9 cellular contexts compared by ENCODE assay signal in the genomic region with DNA sequence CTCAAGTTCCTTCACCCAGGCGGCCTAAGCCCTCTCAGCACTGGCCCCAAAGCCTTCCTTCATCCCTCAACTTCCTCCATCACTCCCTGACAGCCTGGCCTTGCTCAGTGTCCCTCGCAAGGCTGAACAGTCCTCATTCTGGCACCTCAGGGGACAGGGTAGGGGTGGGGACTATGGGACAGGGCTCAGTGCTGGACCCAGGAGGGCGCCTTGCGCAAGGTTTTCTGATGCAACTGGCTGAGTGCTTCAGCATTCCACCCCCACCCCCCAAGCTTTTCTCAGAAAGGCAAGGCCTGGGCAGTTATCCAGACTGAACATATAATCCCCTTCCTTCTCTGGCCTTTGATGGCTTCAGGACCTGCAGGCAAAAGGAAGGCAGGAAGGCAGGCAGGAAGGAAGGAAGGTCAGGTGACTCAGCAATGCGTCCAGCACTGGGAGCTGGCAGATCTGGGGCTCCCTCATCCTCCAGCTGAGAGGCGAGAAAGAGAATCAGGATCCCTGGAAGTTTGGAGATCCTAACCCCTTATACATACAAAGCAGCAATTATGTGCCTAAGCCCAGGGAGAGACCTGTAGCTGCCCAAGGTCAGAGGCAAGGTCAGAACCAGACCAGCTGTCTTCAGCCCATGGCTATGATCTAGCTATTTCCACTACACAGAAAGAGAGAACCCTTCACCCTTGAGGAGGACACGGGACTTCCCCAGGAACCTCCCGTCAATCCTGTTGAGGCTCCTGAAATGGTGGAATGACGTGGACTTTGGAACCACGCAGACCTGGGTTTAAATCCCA. TPM values are rescaled to one million over a fixed set of nuclear protein-coding genes. Genes with fewer than 3 reads are reported as not detected.
DNase-seq lines count a peak whose midpoint lies in the region; ATAC-seq and TF ChIP-seq lines count a peak whose summit lies in the region.
"Had no signal": no experiment of that assay in that cellular context is flagged by ENCODE, and none has a peak within 500 bp of the region (broad histone marks: within the 10 kb centered on the region; RNA-seq: fewer than 3 reads in every experiment).

No MANE protein-coding gene starts in this region.

- no peaks in the 10 kb centered on the region for H3K27me3 ChIP-seq in esophagus muscularis mucosa
- H3K27me3 ChIP-seq in parathyroid adenoma (ENCODE audit: control insufficient read depth, insufficient read depth, low read length): no peaks in the 10 kb centered on the region
- H3K27me3 ChIP-seq in testis: no peaks in the 10 kb centered on the region
- H3K27me3 ChIP-seq: ovary had no signal

- H3K4me2 ChIP-seq in OCI-LY7 (ENCODE audit: low read length): no peak overlapping the region
- peak overlapping the region; percentile 25 for H3K4me2 ChIP-seq in parathyroid adenoma (ENCODE audit: low read length)

- H3K9ac ChIP-seq in parathyroid adenoma: no peak overlapping the region

- peak; percentile 32 for DNase-seq in NCI-H2029 (lab: John Stamatoyannopoulos, UW)
- DNase-seq in NCI-H2029 treated with DMSO at 0.1 percent for 48 hours (lab: John Stamatoyannopoulos, UW): no peak
- DNase-seq in OCI-LY7 (ENCODE audit: low spot score): no peak
- no peak for DNase-seq in esophagus muscularis mucosa (ENCODE audit: extremely low spot score)
- no peak for DNase-seq in NCI-H748 (lab: John Stamatoyannopoulos, UW; ENCODE audit: unreplicated experiment)
- DNase-seq in testis: no peak

- no peaks in the 10 kb centered on the region for H4K20me1 ChIP-seq in OCI-LY7 (ENCODE audit: insufficient read depth, low read length)

- 0 out of 2 replicates have a peak overlapping the region, but pooled peaks have one; percentile 1 for H2AFZ ChIP-seq in OCI-LY7 (ENCODE audit: low read length)
- peak overlapping the region; percentile 54 for H2AFZ ChIP-seq in parathyroid adenoma

- no peak overlapping the region for H3K4me3 ChIP-seq in OCI-LY7 (ENCODE audit: low read depth, low read length, poor library complexity, severe bottlenecking)
- H3K4me3 ChIP-seq in esophagus muscularis mucosa: no peak overlapping the region
- H3K4me3 ChIP-seq in parathyroid adenoma (ENCODE audit: low read depth, low read length): no peak overlapping the region
- no peak overlapping the region for H3K4me3 ChIP-seq in testis
- H3K4me3 ChIP-seq: ovary had no signal

- H3K27ac ChIP-seq in OCI-LY7 (ENCODE audit: low read depth, low read length, poor library complexity, severe bottlenecking) (no peak overlapping the region), esophagus muscularis mucosa (replicated peaks in 1 of 4) (peak overlapping the region in 3 of 4 donors; percentile 10 to 38 (median 23)), parathyroid adenoma (peak overlapping the region; percentile 64), testis (no peak overlapping the region)
- H3K27ac ChIP-seq: ovary had no signal

- H3K4me1 ChIP-seq in OCI-LY7 (ENCODE audit: insufficient read depth, low read length, poor library complexity, severe bottlenecking) (peaks cover 17% of the 10 kb centered on the region), esophagus muscularis mucosa (peaks cover 13 to 23% (median 17%) of the 10 kb centered on the region in 4 donors), parathyroid adenoma (peaks cover 7% of the 10 kb centered on the region), testis (peaks cover 8% of the 10 kb centered on the region)

- H3K79me2 ChIP-seq in OCI-LY7 (ENCODE audit: insufficient read depth, low read depth, low read length) (no peaks in the 10 kb centered on the region), parathyroid adenoma (no peaks in the 10 kb centered on the region)

- no peak for ATAC-seq in HG03175 (IDR thresholded peaks at IDR 0.05; ENCODE audit: unreplicated experiment)

- BruUV-seq in OCI-LY7 (replicated peaks; lab: Mats Ljungman, UMichigan): no TSS peak

- POLR2A ChIA-PET in OCI-LY7 (lab: Charles Lee): interaction anchor here (0.6 to 4.7 kb wide), 6 partner anchors 8 to 153 kb away, joined by 3 to 32 read pairs (median 4); a partner anchor contains a TSS

- 73% methylated on average over 6 of the region's 10 CpGs for WGBS in esophagus muscularis mucosa
- 75 to 79% methylated on average over 9 to 10 of the region's 10 CpGs for WGBS in testis, 2 donors

- CTCF ChIA-PET in OCI-LY7 (lab: Charles Lee; ENCODE audit: unreplicated experiment): interaction anchor here (1.0 kb wide), 1 partner anchor 9 kb away, joined by 4 read pairs; no protein-coding TSS in a partner anchor

- no peak for TF ChIP-seq CTCF in OCI-LY7 (conservative IDR thresholded peaks at IDR 0.05; ENCODE audit: low read length)
- TF ChIP-seq CTCF in esophagus muscularis mucosa (IDR thresholded peaks at IDR 0.05): no peak
- no peak for TF ChIP-seq CTCF in parathyroid adenoma (IDR thresholded peaks at IDR 0.05)
- no peak for TF ChIP-seq CTCF in testis (IDR thresholded peaks at IDR 0.05)

- TF ChIP-seq POLR2A in esophagus muscularis mucosa (IDR thresholded peaks at IDR 0.05; ENCODE audit: low read depth): no peak
- no peak for TF ChIP-seq POLR2A in testis (IDR thresholded peaks at IDR 0.05)

- no peak for TF ChIP-seq EP300 in esophagus muscularis mucosa (IDR thresholded peaks at IDR 0.05)

- no peaks in the 10 kb centered on the region for H3K9me2 ChIP-seq in OCI-LY7 (ENCODE audit: insufficient read depth, low read length)

- H3K36me3 ChIP-seq in OCI-LY7 (ENCODE audit: insufficient read depth, low read length) (no peaks in the 10 kb centered on the region), esophagus muscularis mucosa (no peaks in the 10 kb centered on the region), parathyroid adenoma (ENCODE audit: control insufficient read depth, insufficient read depth, low read length) (no peaks in the 10 kb centered on the region), testis (ENCODE audit: low read depth, missing control alignments) (no peaks in the 10 kb centered on the region)
- H3K36me3 ChIP-seq: ovary had no signal

- intact Hi-C loops in OCI-LY7 (cut with micrococcal nuclease; ENCODE audit: unreplicated experiment) (no loop called here), esophagus muscularis mucosa (cut with DNase I) (no loop called here), testis (cut with DNase I; ENCODE audit: low total_unique reads) (no loop called here)

- H3K9me3 ChIP-seq in OCI-LY7 (ENCODE audit: low read length): no peaks in the 10 kb centered on the region
- no peaks in the 10 kb centered on the region for H3K9me3 ChIP-seq in esophagus muscularis mucosa
- H3K9me3 ChIP-seq in parathyroid adenoma (ENCODE audit: control insufficient read depth, low read length): no peaks in the 10 kb centered on the region
- no peaks in the 10 kb centered on the region for H3K9me3 ChIP-seq in testis
- H3K9me3 ChIP-seq: ovary had no signal

RNA-seq across cellular contexts. Expression of a gene that starts 8.6 kb away (rescaled TPM):
- 87.2 and 114 TPM in 2 replicates for total RNA-seq in OCI-LY7 (2014; rRNA removed; shearing (Covaris generic))
- total RNA-seq in OCI-LY7 (2022) (92.7 and 111 TPM in 2 replicates), esophagus muscularis mucosa (1 to 10 TPM in 3 of 4 donors, under 1 TPM in 1; 0.83 to 6.8 (median 4.0) TPM), testis (1 to 10 TPM; 2.9 to 3.6 TPM)
- 2.8 TPM for polyA plus RNA-seq in testis (ENCODE audit: insufficient read depth, low read depth, low replicate concordance)

RNA-seq across cellular contexts. Expression of a gene that starts 25.0 kb away (rescaled TPM):
- total RNA-seq in OCI-LY7 (2014; rRNA removed; shearing (Covaris generic)): 0.32 and 0.49 TPM in 2 replicates
- 0.66 and 0.86 TPM in 2 replicates for total RNA-seq in OCI-LY7 (2022)
- total RNA-seq in esophagus muscularis mucosa: 10 to 100 TPM; 20.8 to 72.8 (median 48.9) TPM
- total RNA-seq in testis: 10 to 100 TPM; 62.4 to 79.0 TPM
- polyA plus RNA-seq in testis (ENCODE audit: insufficient read depth, low read depth, low replicate concordance): 49.4 TPM

RNA-seq across cellular contexts. Expression of a gene that starts 36.1 kb away (rescaled TPM):
- 61.8 and 82.9 TPM in 2 replicates for total RNA-seq in OCI-LY7 (2014; rRNA removed; shearing (Covaris generic))
- total RNA-seq in OCI-LY7 (2022) (140 and 151 TPM in 2 replicates), esophagus muscularis mucosa (10 to 100 TPM; 75.7 to 85.6 (median 80.7) TPM), testis (10 to 100 TPM; 87.2 to 93.7 TPM)
- polyA plus RNA-seq in testis (ENCODE audit: insufficient read depth, low read depth, low replicate concordance): 77.8 TPM

RNA-seq across cellular contexts. Expression of a gene that starts 46.6 kb away (rescaled TPM):
- 12.9 and 16.4 TPM in 2 replicates for total RNA-seq in OCI-LY7 (2014; rRNA removed; shearing (Covaris generic))
- total RNA-seq in OCI-LY7 (2022) (43.8 and 46.6 TPM in 2 replicates), esophagus muscularis mucosa (10 to 100 TPM in 1 of 4 donors, 1 to 10 TPM in 3; 3.5 to 14.4 (median 7.2) TPM), testis (10 to 100 TPM; 19.2 to 23.8 TPM)
- polyA plus RNA-seq in testis (ENCODE audit: insufficient read depth, low read depth, low replicate concordance): 13.4 TPM

Comparison
In these comparisons a context has a peak if more than half of its experiments do, and no peak if none do; other contexts are left out.
1. H3K27ac ChIP-seq: peak in esophagus muscularis mucosa (3 of 4) and parathyroid adenoma (single experiment); none in OCI-LY7 (single experiment) and testis (0 of 2).
2. RNA of a gene that starts 8.6 kb away (total RNA-seq): 87.2 to 114 TPM in OCI-LY7; 0.83 to 6.8 TPM in esophagus muscularis mucosa and 2.9 to 3.6 TPM in testis; every median in the first group is over 10 times any median in the second.
3. RNA of a gene that starts 25.0 kb away (total RNA-seq): 62.4 to 79.0 TPM in testis and 20.8 to 72.8 TPM in esophagus muscularis mucosa; 0.32 to 0.86 TPM in OCI-LY7; every median in the first group is over 10 times any median in the second.